Comparison of ENCODE assay signal across 27 cellular contexts in genomic region chr12:47979166-47979565, GRCh38. TPM values are rescaled to one million over a fixed set of nuclear protein-coding genes. Genes with fewer than 3 reads are reported as not detected.
"Had no signal": no experiment of that assay in that cellular context is flagged by ENCODE, and none has a peak within 500 bp of the region (broad histone marks: within the 10 kb centered on the region; RNA-seq: fewer than 3 reads in every experiment).

No MANE protein-coding gene starts in this region.

- H3K27me3 ChIP-seq: breast epithelium, Peyer's patch, SJCRH30 had no signal

- H3K4me3 ChIP-seq: breast epithelium, Peyer's patch, SJCRH30 had no signal

- H3K4me3 Mint-ChIP-seq: activated CD4-positive, alpha-beta T cell treated with anti-CD3 and anti-CD28 coated beads, Interleukin-2, amount 10 ng/mL, durations not matched to agents 24 days and 14 days; activated CD8-positive, alpha-beta memory T cell treated with anti-CD3 and anti-CD28 coated beads, Interleukin-2, amount 10 ng/mL, durations not matched to agents 7 days and 5 days; activated naive CD4-positive, alpha-beta T cell treated with anti-CD3 and anti-CD28 coated beads, Interleukin-2, amount 50 U/mL, for 24 hours; activated T-cell treated with anti-CD3 and anti-CD28 coated beads, Interleukin-2, amount 50 U/mL, for 24 hours; activated T-helper 1 cell treated with anti-CD3 and anti-CD28 coated beads, Interleukin-12 subunit alpha, Interleukin-12 subunit beta, Interleukin-2, Interleukin-4 antibody, amounts not matched to agents 30 ng/mL and 10 ng/mL and 1 ng/mL, durations not matched to agents 14 hours and 24 hours and 36 hours; T-helper 1 cell treated with Interleukin-12 subunit alpha and Interleukin-12 subunit beta and Interleukin-4 antibody, amounts not matched to agents 30 μg/mL and 1 μg/mL, for 36 hours; WTC11 had no signal

- H3K27me3 Mint-ChIP-seq: activated naive CD4-positive, alpha-beta T cell treated with anti-CD3 and anti-CD28 coated beads, Interleukin-2, amount 50 U/mL, for 24 hours; activated T-cell treated with anti-CD3 and anti-CD28 coated beads, Interleukin-2, amount 50 U/mL, for 24 hours had no signal

- H3K36me3 Mint-ChIP-seq: activated CD8-positive, alpha-beta memory T cell treated with anti-CD3 and anti-CD28 coated beads, Interleukin-2, amount 10 ng/mL, durations not matched to agents 7 days and 5 days; activated naive CD4-positive, alpha-beta T cell treated with anti-CD3 and anti-CD28 coated beads, Interleukin-2, amount 50 U/mL, for 24 hours; WTC11 had no signal

- ATAC-seq: activated CD8-positive, alpha-beta memory T cell treated with anti-CD3 and anti-CD28 coated beads, Interleukin-2, amount 10 ng/mL, durations not matched to agents 7 days and 5 days; WTC11 had no signal

- DNase-seq: activated CD4-positive, alpha-beta T cell treated with anti-CD3 and anti-CD28 coated beads, Interleukin-2, amount 10 ng/mL, durations not matched to agents 24 days and 14 days; activated CD4-positive, alpha-beta T cell treated with anti-CD3 and anti-CD28 coated beads, Interleukin-2, amount 50 U/mL, for 48 hours; activated CD4-positive, CD25-positive, alpha-beta regulatory T cell treated with anti-CD3 and anti-CD28 coated beads, Interleukin-2, amount 50 U/mL, for 72 hours; activated CD8-positive, alpha-beta memory T cell treated with anti-CD3 and anti-CD28 coated beads, Interleukin-2, amount 10 ng/mL, durations not matched to agents 7 days and 5 days; activated effector memory CD4-positive, alpha-beta T cell treated with Interleukin-2 at 50 U/mL for 16 hours; activated naive CD4-positive, alpha-beta T cell; activated T-cell treated with anti-CD3 and anti-CD28 coated beads, Interleukin-2, amount 50 U/mL, for 24 hours; aorta; caudate nucleus; NCI-H1092; NCI-H1417 treated with DMSO at 0.1 percent for 48 hours; NCI-H1694; NCI-H2029; NCI-H2107; NCI-H2171 treated with DMSO at 0.1 percent for 48 hours; NCI-H226; NCI-H526; NCI-H82; Peyer's patch; Right ventricle myocardium superior; SJCRH30 had no signal

- H3K9me3 Mint-ChIP-seq: activated CD4-positive, alpha-beta T cell treated with anti-CD3 and anti-CD28 coated beads, Interleukin-2, amount 10 ng/mL, durations not matched to agents 24 days and 14 days; activated naive CD4-positive, alpha-beta T cell treated with anti-CD3 and anti-CD28 coated beads, Interleukin-2, amount 50 U/mL, for 24 hours; activated T-cell treated with anti-CD3 and anti-CD28 coated beads, Interleukin-2, amount 50 U/mL, for 24 hours; activated T-helper 1 cell treated with anti-CD3 and anti-CD28 coated beads, Interleukin-12 subunit alpha, Interleukin-12 subunit beta, Interleukin-2, Interleukin-4 antibody, amounts not matched to agents 30 ng/mL and 10 ng/mL and 1 ng/mL, durations not matched to agents 14 hours and 24 hours and 36 hours; T-helper 1 cell treated with Interleukin-12 subunit alpha and Interleukin-12 subunit beta and Interleukin-4 antibody, amounts not matched to agents 30 μg/mL and 1 μg/mL, for 36 hours; WTC11 had no signal

- H3K27ac Mint-ChIP-seq: activated CD4-positive, alpha-beta T cell treated with anti-CD3 and anti-CD28 coated beads, Interleukin-2, amount 10 ng/mL, durations not matched to agents 24 days and 14 days; activated CD8-positive, alpha-beta memory T cell treated with anti-CD3 and anti-CD28 coated beads, Interleukin-2, amount 10 ng/mL, durations not matched to agents 7 days and 5 days; activated naive CD4-positive, alpha-beta T cell treated with anti-CD3 and anti-CD28 coated beads, Interleukin-2, amount 50 U/mL, for 24 hours; activated T-cell treated with anti-CD3 and anti-CD28 coated beads, Interleukin-2, amount 50 U/mL, for 24 hours; activated T-helper 1 cell treated with anti-CD3 and anti-CD28 coated beads, Interleukin-12 subunit alpha, Interleukin-12 subunit beta, Interleukin-2, Interleukin-4 antibody, amounts not matched to agents 30 ng/mL and 10 ng/mL and 1 ng/mL, durations not matched to agents 14 hours and 24 hours and 36 hours; T-helper 1 cell treated with Interleukin-12 subunit alpha and Interleukin-12 subunit beta and Interleukin-4 antibody, amounts not matched to agents 30 μg/mL and 1 μg/mL, for 36 hours; WTC11 had no signal

- H3K4me1 Mint-ChIP-seq: activated CD8-positive, alpha-beta memory T cell treated with anti-CD3 and anti-CD28 coated beads, Interleukin-2, amount 10 ng/mL, durations not matched to agents 7 days and 5 days; activated naive CD4-positive, alpha-beta T cell treated with anti-CD3 and anti-CD28 coated beads, Interleukin-2, amount 50 U/mL, for 24 hours; WTC11 had no signal

- H3K9me3 ChIP-seq: breast epithelium, Peyer's patch, SJCRH30 had no signal

- H3K4me1 ChIP-seq: breast epithelium, SJCRH30 had no signal

- H3K36me3 ChIP-seq: breast epithelium, Peyer's patch had no signal

- H3K27ac ChIP-seq: breast epithelium, Peyer's patch, RWPE1, SJCRH30 had no signal

RNA-seq across cellular contexts. Expression of gene COL2A1, which starts 25.1 kb away (rescaled TPM):
- total RNA-seq: aorta, Right ventricle myocardium superior had no signal
